ENCODE assay signal across 18 cellular contexts in the genomic region with DNA sequence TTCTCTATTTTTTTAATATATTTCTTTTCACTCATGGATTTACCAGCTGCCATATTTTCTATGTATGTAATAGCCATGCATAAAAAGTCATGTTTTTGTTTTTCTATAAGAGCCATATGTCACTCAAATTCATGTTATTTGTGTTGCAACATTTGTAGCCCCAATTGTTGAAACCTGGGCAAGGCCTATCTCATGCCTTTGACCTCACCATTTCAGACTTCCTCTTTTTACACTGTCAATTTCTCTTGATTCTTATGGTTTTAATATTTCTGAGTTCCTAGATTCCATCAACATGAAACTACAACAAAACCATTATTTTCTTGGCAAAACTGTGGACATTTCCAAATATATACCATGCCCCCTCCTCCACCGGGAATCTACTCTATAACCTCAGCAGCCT.
"Had no signal": no experiment of that assay in that cellular context is flagged by ENCODE, and none has a peak within 500 bp of the region (broad histone marks: within the 10 kb centered on the region; RNA-seq: fewer than 3 reads in every experiment).

No MANE protein-coding gene starts in this region.

- H3K36me3 Mint-ChIP-seq: naive thymus-derived CD4-positive, alpha-beta T cell; stimulated activated memory B cell treated with anti-CD40 and anti-IgM and Interleukin-4, amounts not matched to agents 10 μg/mL and 1 μg/mL and 100 μg/mL, for 72 hours had no signal

- H3K9me3 Mint-ChIP-seq: neural crest cell; stimulated activated memory B cell treated with anti-CD40 and anti-IgM and Interleukin-4, amounts not matched to agents 10 μg/mL and 1 μg/mL and 100 μg/mL, for 72 hours had no signal

- H3K27me3 Mint-ChIP-seq: naive thymus-derived CD4-positive, alpha-beta T cell; stimulated activated memory B cell treated with anti-CD40 and anti-IgM and Interleukin-4, amounts not matched to agents 10 μg/mL and 1 μg/mL and 100 μg/mL, for 72 hours; stimulated activated naive CD8-positive, alpha-beta T cell treated with anti-CD3 and anti-CD28 coated beads, Interleukin-15, amount 100 ng/mL, for 72 hours had no signal

- H3K4me3 Mint-ChIP-seq: naive thymus-derived CD4-positive, alpha-beta T cell; neural crest cell; stimulated activated memory B cell treated with anti-CD40 and anti-IgM and Interleukin-4, amounts not matched to agents 10 μg/mL and 1 μg/mL and 100 μg/mL, for 72 hours; stimulated activated naive CD8-positive, alpha-beta T cell treated with anti-CD3 and anti-CD28 coated beads, Interleukin-15, amount 100 ng/mL, for 72 hours had no signal

- H3K27ac Mint-ChIP-seq: naive thymus-derived CD4-positive, alpha-beta T cell; stimulated activated memory B cell treated with anti-CD40 and anti-IgM and Interleukin-4, amounts not matched to agents 10 μg/mL and 1 μg/mL and 100 μg/mL, for 72 hours; stimulated activated naive CD8-positive, alpha-beta T cell treated with anti-CD3 and anti-CD28 coated beads, Interleukin-15, amount 100 ng/mL, for 72 hours had no signal

- ATAC-seq: heart left ventricle; left colon; left ventricle myocardium superior; naive thymus-derived CD4-positive, alpha-beta T cell; sciatic nerve; stimulated activated memory B cell treated with anti-CD40 and anti-IgM and Interleukin-4, amounts not matched to agents 10 μg/mL and 1 μg/mL and 100 μg/mL, for 72 hours; stimulated activated naive CD8-positive, alpha-beta T cell treated with anti-CD3 and anti-CD28 coated beads, Interleukin-15, amount 100 ng/mL, for 72 hours; upper lobe of right lung had no signal

- DNase-seq: dorsolateral prefrontal cortex; effector CD8-positive, alpha-beta T cell; heart left ventricle; hippocampal formation; left colon; left ventricle myocardium superior; naive thymus-derived CD4-positive, alpha-beta T cell; posterior cingulate gyrus; spleen; stimulated activated CD4-positive, alpha-beta T cell treated with anti-CD3 and anti-CD28 coated beads, Interleukin-15, amount 100 ng/mL, for 24 hours; stimulated activated CD4-positive, alpha-beta T cell treated with anti-CD3 and anti-CD28 coated beads, Interleukin-1b, Interleukin-23, amount 100 ng/mL, for 48 hours; stimulated activated CD4-positive, alpha-beta T cell treated with anti-CD3 and anti-CD28 coated beads, Interleukin-4, amount 100 ng/mL, for 24 hours; stimulated activated naive CD8-positive, alpha-beta T cell treated with anti-CD3 and anti-CD28 coated beads, Interleukin-15, amount 100 ng/mL, for 72 hours; testis; upper lobe of right lung had no signal

- H3K4me1 Mint-ChIP-seq: naive thymus-derived CD4-positive, alpha-beta T cell; stimulated activated naive CD8-positive, alpha-beta T cell treated with anti-CD3 and anti-CD28 coated beads, Interleukin-15, amount 100 ng/mL, for 72 hours had no signal
